In the genomic region with DNA sequence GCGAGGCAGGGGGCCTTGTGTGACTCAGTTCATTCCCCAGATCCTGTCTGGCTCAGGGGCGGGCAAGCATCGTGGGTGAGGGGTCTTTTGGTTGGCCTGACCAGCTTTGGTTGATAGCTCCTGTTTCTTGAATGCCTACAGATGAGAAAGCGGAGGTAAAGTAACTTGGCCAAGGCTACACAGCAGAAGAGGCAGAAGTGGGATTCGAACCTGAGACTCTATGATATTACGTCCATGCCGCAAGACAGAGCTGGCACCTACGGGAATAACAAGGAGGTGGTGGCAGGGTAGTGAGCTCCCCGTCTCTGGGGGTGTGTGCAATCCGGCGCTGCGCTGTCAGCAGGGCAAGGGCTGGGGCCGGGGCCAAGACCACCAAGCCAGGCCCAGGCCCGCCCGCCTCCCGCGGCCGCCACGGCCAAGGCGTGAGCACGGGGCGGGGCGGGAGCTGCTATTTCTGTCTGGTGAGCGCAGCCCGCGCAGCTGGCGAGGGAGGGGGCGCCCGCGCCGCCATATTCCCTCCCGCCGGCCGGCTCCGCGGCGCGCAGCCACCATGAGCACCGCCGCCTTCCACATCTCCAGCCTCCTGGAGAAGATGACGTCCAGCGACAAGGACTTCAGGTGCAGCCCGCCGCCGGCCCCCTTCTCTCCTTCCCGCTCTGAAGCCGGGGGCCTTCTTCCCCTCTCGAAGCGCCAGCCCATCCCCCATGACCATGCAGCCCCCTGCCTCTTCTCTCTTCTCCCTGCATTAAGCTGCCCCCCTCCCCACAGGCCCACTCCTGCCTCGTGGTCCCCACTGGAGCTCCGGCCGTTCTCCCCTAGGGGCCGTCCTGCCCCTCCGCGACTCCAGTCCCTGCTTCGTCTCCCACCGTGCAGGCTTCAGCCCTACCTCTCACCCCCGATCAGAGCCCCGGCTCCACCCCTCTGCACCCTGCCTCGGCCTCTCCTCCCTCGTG, we compare ENCODE assay signal across 1 cellular context.
A peak's percentile ranks its signal among the peaks of the same experiment; 100 is the strongest.
TF ChIP-seq lines count a peak whose summit lies in the region.

CAND2 (plus strand) TSS at position 510 of the 953 bp plus-strand sequence; CDS start at position 551, 41 bp downstream.

TF ChIP-seq in K562, 482 proteins besides CTCF, POLR2A, EP300 and RAD21 (continued from another document and continues in another):
- TF ChIP-seq ZBTB33 (CRISPR knock-in tag; IDR thresholded peaks at IDR 0.05) (0 out of 2 replicates have a peak, but pooled peaks have one; percentile 3), C11orf30 (IDR thresholded peaks at IDR 0.05; ENCODE audit: low read depth) (no peak), PRMT5 (CRISPR knock-in tag; IDR thresholded peaks at IDR 0.05) (no peak), STAG1 (CRISPR knock-in tag; IDR thresholded peaks at IDR 0.05; ENCODE audit: borderline replicate concordance) (no peak), ZC3H8 (IDR thresholded peaks at IDR 0.05) (no peak), NCOA1 (IDR thresholded peaks at IDR 0.05; ENCODE audit: low read depth) (no peak), NFXL1 (CRISPR knock-in tag; IDR thresholded peaks at IDR 0.05) (no peak), THRA (IDR thresholded peaks at IDR 0.05) (no peak), HCFC1 (IDR thresholded peaks at IDR 0.05; ENCODE audit: low read depth, low read length) (no peak; the same call in 1 of the 2 replicates), AFF4 (CRISPR knock-in tag; IDR thresholded peaks at IDR 0.05) (no peak), ARID3B (CRISPR knock-in tag; IDR thresholded peaks at IDR 0.05; ENCODE audit: borderline replicate concordance) (no peak), ZNF24 (IDR thresholded peaks at IDR 0.05) (peak; percentile 63), ZNF57 (CRISPR knock-in tag; IDR thresholded peaks at IDR 0.05) (no peak), PHF8 (IDR thresholded peaks at IDR 0.05; ENCODE audit: borderline replicate concordance, low read length) (peak; percentile 72; the same call in 1 of the 2 replicates), ZNF77 (CRISPR knock-in tag; IDR thresholded peaks at IDR 0.05) (no peak), POLR2AphosphoS5 (IDR thresholded peaks at IDR 0.05; ENCODE audit: control insufficient read depth, insufficient read depth, low read depth, low read length) (no peak; the same call in 1 of the 2 replicates), ZNF695 (CRISPR knock-in tag; IDR thresholded peaks at IDR 0.05) (no peak), HEY1 (CRISPR knock-in tag; IDR thresholded peaks at IDR 0.05; ENCODE audit: borderline replicate concordance) (no peak), GTF2A2 (tag; IDR thresholded peaks at IDR 0.05) (no peak), ZNF174 (CRISPR knock-in tag; IDR thresholded peaks at IDR 0.05) (no peak), HNRNPLL (IDR thresholded peaks at IDR 0.05; ENCODE audit: low read depth, low read length, poor library complexity, severe bottlenecking) (peak; percentile 96), XRCC3 (IDR thresholded peaks at IDR 0.05) (no peak), HMBOX1 (IDR thresholded peaks at IDR 0.05) (no peak), MAFK (IDR thresholded peaks at IDR 0.05; ENCODE audit: low read length) (no peak), TCF3 (CRISPR knock-in tag; IDR thresholded peaks at IDR 0.05) (peak; percentile 26; the same call in 1 of the 2 replicates), ZZZ3 (IDR thresholded peaks at IDR 0.05) (no peak), SAFB2 (IDR thresholded peaks at IDR 0.05; ENCODE audit: borderline replicate concordance, low read depth, low read length, severe bottlenecking) (no peak), HMG20A (CRISPR knock-in tag; conservative IDR thresholded peaks at IDR 0.05) (no peak), ZNF740 (CRISPR knock-in tag; IDR thresholded peaks at IDR 0.05) (peak; percentile 44), ZNF740 (tag; IDR thresholded peaks at IDR 0.05) (no peak), DDX20 (tag; IDR thresholded peaks at IDR 0.05; ENCODE audit: low read depth) (no peak), NRF1 (conservative IDR thresholded peaks at IDR 0.05 in 1 of 2, IDR thresholded peaks at IDR 0.05 in 1 of 2) (peak; percentile 89 to 90), STAT5B (CRISPR knock-in tag; IDR thresholded peaks at IDR 0.05) (no peak), SAFB (IDR thresholded peaks at IDR 0.05; ENCODE audit: borderline replicate concordance, low read depth, low read length) (no peak), CBFB (CRISPR knock-in tag; IDR thresholded peaks at IDR 0.05) (peak; percentile 83; the same call in 1 of the 2 replicates), ZNF347 (CRISPR knock-in tag; IDR thresholded peaks at IDR 0.05; ENCODE audit: low read depth) (no peak), FOXP4 (CRISPR knock-in tag; IDR thresholded peaks at IDR 0.05; ENCODE audit: borderline replicate concordance) (peak; percentile 66; the same call in 1 of the 2 replicates), TOE1 (IDR thresholded peaks at IDR 0.05; ENCODE audit: borderline replicate concordance) (peak; percentile 29; the same call in 1 of the 2 replicates), TOE1 (CRISPR knock-in tag; IDR thresholded peaks at IDR 0.05; ENCODE audit: borderline replicate concordance, low read depth) (no peak), RHOXF2B (CRISPR knock-in tag; conservative IDR thresholded peaks at IDR 0.05) (no peak)
- TF ChIP-seq, protein P1, sequence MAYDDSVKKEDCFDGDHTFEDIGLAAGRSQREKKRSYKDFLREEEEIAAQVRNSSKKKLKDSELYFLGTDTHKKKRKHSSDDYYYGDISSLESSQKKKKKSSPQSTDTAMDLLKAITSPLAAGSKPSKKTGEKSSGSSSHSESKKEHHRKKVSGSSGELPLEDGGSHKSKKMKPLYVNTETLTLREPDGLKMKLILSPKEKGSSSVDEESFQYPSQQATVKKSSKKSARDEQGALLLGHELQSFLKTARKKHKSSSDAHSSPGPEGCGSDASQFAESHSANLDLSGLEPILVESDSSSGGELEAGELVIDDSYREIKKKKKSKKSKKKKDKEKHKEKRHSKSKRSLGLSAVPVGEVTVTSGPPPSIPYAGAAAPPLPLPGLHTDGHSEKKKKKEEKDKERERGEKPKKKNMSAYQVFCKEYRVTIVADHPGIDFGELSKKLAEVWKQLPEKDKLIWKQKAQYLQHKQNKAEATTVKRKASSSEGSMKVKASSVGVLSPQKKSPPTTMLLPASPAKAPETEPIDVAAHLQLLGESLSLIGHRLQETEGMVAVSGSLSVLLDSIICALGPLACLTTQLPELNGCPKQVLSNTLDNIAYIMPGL (CRISPR knock-in tag; IDR thresholded peaks at IDR 0.05): no peak
- TF ChIP-seq, protein P2, sequence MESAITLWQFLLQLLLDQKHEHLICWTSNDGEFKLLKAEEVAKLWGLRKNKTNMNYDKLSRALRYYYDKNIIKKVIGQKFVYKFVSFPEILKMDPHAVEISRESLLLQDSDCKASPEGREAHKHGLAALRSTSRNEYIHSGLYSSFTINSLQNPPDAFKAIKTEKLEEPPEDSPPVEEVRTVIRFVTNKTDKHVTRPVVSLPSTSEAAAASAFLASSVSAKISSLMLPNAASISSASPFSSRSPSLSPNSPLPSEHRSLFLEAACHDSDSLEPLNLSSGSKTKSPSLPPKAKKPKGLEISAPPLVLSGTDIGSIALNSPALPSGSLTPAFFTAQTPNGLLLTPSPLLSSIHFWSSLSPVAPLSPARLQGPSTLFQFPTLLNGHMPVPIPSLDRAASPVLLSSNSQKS (CRISPR knock-in tag; IDR thresholded peaks at IDR 0.05): no peak
